1 cellular context compared by ENCODE assay signal in genomic region chr1:243421784-243422183, GRCh38.
TF ChIP-seq lines count a peak whose summit lies in the region.

No MANE protein-coding gene starts in this region.

TF ChIP-seq in IMR-90, 13 proteins besides CTCF, POLR2A, EP300 and RAD21 (continued from another document):
- TF ChIP-seq MAZ (IDR thresholded peaks at IDR 0.05; ENCODE audit: borderline replicate concordance, low read depth, low read length) (no peak), MXI1 (IDR thresholded peaks at IDR 0.05; ENCODE audit: borderline replicate concordance, low read depth, low read length) (no peak), ELK1 (IDR thresholded peaks at IDR 0.05; ENCODE audit: borderline replicate concordance, low read depth, low read length) (no peak), FOS (IDR thresholded peaks at IDR 0.05; ENCODE audit: low read depth, low read length) (0 out of 2 replicates have a peak, but pooled peaks have one; percentile 12), SMC3 (IDR thresholded peaks at IDR 0.05; ENCODE audit: low read depth, low read length) (no peak), BHLHE40 (IDR thresholded peaks at IDR 0.05; ENCODE audit: low read depth, low read length) (0 out of 2 replicates have a peak, but pooled peaks have one; percentile 16), NFE2L2 (IDR thresholded peaks at IDR 0.05; ENCODE audit: low read depth, low read length) (peak; percentile 61; the same call in 1 of the 2 replicates)
